ENCODE assay signal across 15 cellular contexts in genomic region chr15:100309984-100310291, GRCh38.
"Had no signal": no experiment of that assay in that cellular context is flagged by ENCODE, and none has a peak within 500 bp of the region (broad histone marks: within the 10 kb centered on the region; RNA-seq: fewer than 3 reads in every experiment).

No MANE protein-coding gene starts in this region.

- H3K27ac ChIP-seq: hepatocyte, left lung, thoracic aorta had no signal

- H3K27me3 ChIP-seq: hepatocyte had no signal

- H3K36me3 ChIP-seq: left lung, thoracic aorta had no signal

- H3K9me3 ChIP-seq: thoracic aorta had no signal

- ATAC-seq: activated CD4-positive, CD25-positive, alpha-beta regulatory T cell treated with anti-CD3 and anti-CD28 coated beads, Interleukin-2, amount 50 U/mL, for 24 hours; left lung; naive thymus-derived CD4-positive, alpha-beta T cell; T-cell had no signal

- H3K9me3 Mint-ChIP-seq: T-cell had no signal

- H3K4me1 ChIP-seq: left lung had no signal

- H3K4me3 ChIP-seq: hepatocyte, left lung, thoracic aorta had no signal

- H3K27ac Mint-ChIP-seq: naive thymus-derived CD4-positive, alpha-beta T cell; T-cell had no signal

- H3K27me3 Mint-ChIP-seq: naive thymus-derived CD4-positive, alpha-beta T cell; T-cell had no signal

- DNase-seq: activated CD4-positive, alpha-beta T cell treated with anti-CD3 and anti-CD28 coated beads, Interleukin-2, amount 50 U/mL, for 1 hour; activated CD8-positive, alpha-beta memory T cell treated with anti-CD3 and anti-CD28 coated beads for 24 hours; cerebellar nuclear complex; effector memory CD4-positive, alpha-beta T cell; islet precursor cell; left lung; mammary epithelial cell; naive thymus-derived CD4-positive, alpha-beta T cell; stimulated activated CD4-positive, alpha-beta T cell treated with anti-CD3 and anti-CD28 coated beads, Interleukin-12 subunit alpha, Interleukin-12 subunit beta, amount 100 ng/mL, for 4 hours; stimulated activated CD4-positive, alpha-beta T cell treated with anti-CD3 and anti-CD28 coated beads, Interleukin-2, amount 100 ng/mL, for 24 hours; T-cell; T-helper 9 cell had no signal

- H3K4me3 Mint-ChIP-seq: naive thymus-derived CD4-positive, alpha-beta T cell; T-cell had no signal
